In the genomic region with DNA sequence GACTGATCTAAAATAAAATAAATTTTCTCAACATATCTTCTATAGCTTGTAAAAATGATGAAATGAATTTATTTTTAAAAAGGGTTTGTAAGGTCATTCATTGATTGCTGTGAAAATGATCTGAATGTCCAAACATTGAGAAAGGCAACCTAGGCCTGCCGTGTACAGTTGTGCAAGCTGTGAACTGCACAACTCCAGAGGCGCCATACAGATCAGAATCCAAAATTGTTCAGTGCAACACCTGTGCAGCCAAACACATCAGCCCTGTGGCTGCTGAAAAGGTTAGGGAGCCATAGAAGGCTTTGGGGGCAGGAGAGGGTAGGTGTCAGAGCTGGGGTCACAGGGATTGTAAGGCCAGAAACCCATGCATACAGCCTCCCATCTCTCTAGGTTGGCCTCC, we compare ENCODE assay signal across 1 cellular context.
TF ChIP-seq lines count a peak whose summit lies in the region.

No MANE protein-coding gene starts in this region.

TF ChIP-seq in IMR-90, 13 proteins besides CTCF, POLR2A, EP300 and RAD21:
- TF ChIP-seq CHD1 (IDR thresholded peaks at IDR 0.05; ENCODE audit: low read depth, low read length) (no peak), BHLHE40 (IDR thresholded peaks at IDR 0.05; ENCODE audit: low read depth, low read length) (no peak), RFX5 (IDR thresholded peaks at IDR 0.05; ENCODE audit: low read depth, low read length) (no peak), NFE2L2 (IDR thresholded peaks at IDR 0.05; ENCODE audit: low read depth, low read length) (no peak), MAFK (IDR thresholded peaks at IDR 0.05; ENCODE audit: low read depth, low read length) (no peak), MXI1 (IDR thresholded peaks at IDR 0.05; ENCODE audit: borderline replicate concordance, low read depth, low read length) (no peak), FOS (IDR thresholded peaks at IDR 0.05; ENCODE audit: low read depth, low read length) (no peak), RCOR1 (IDR thresholded peaks at IDR 0.05; ENCODE audit: insufficient replicate concordance, low read length) (no peak)
